In genomic region chr18:35290070-35290735, GRCh38 we compare ENCODE assay signal across 1 cellular context.
A peak's percentile ranks its signal among the peaks of the same experiment; 100 is the strongest.
TF ChIP-seq lines count a peak whose summit lies in the region.

ZSCAN30 (minus strand) TSS chr18:35290229; CDS start chr18:35264352, 25,877 bp downstream.

TF ChIP-seq in K562, 482 proteins besides CTCF, POLR2A, EP300 and RAD21 (continued from another document and continues in another):
- TF ChIP-seq E2F6 (IDR thresholded peaks at IDR 0.05; ENCODE audit: borderline replicate concordance in 1 of 2, extremely low read depth in 1 of 2, insufficient read depth in 1 of 2, insufficient read length in 1 of 2, low read depth in 1 of 2, low read length in 1 of 2, poor library complexity in 1 of 2, severe bottlenecking in 1 of 2) (peak in 1 of 2 experiments; percentile 43), TBP (optimal IDR thresholded peaks at IDR 0.05; ENCODE audit: low read depth, low read length) (peak; percentile 91), ZNF197 (CRISPR knock-in tag; IDR thresholded peaks at IDR 0.05; ENCODE audit: low read depth) (peak; percentile 94), RBM22 (IDR thresholded peaks at IDR 0.05; ENCODE audit: low read depth, low read length, poor library complexity, severe bottlenecking) (no peak), ZBTB7A (IDR thresholded peaks at IDR 0.05; ENCODE audit: borderline replicate concordance, control insufficient read depth, low read depth, low read length) (no peak), ATF4 (CRISPR knock-in tag; IDR thresholded peaks at IDR 0.05) (no peak), TFE3 (CRISPR knock-in tag; IDR thresholded peaks at IDR 0.05) (no peak), ILF3 (IDR thresholded peaks at IDR 0.05; ENCODE audit: borderline replicate concordance) (no peak), ZBTB11 (CRISPR knock-in tag; IDR thresholded peaks at IDR 0.05) (0 out of 6 replicates have a peak, but pooled peaks of 1 of the 3 experiments have one; percentile 27), ZNF75A (CRISPR knock-in tag; IDR thresholded peaks at IDR 0.05) (no peak), DPF2 (IDR thresholded peaks at IDR 0.05) (peak; percentile 65; the same call in 1 of the 2 replicates), CHAMP1 (IDR thresholded peaks at IDR 0.05) (peak; percentile 96), TCF7L2 (IDR thresholded peaks at IDR 0.05; ENCODE audit: low read depth, low read length) (no peak), ZNF79 (CRISPR knock-in tag; IDR thresholded peaks at IDR 0.05; ENCODE audit: low read depth) (no peak), SRSF3 (IDR thresholded peaks at IDR 0.05; ENCODE audit: insufficient read depth, low read length) (no peak), U2AF2 (optimal IDR thresholded peaks at IDR 0.05; ENCODE audit: low read depth, low read length) (no peak), ZNF280A (IDR thresholded peaks at IDR 0.05; ENCODE audit: low read depth, partially characterized antibody) (no peak), TAF9B (IDR thresholded peaks at IDR 0.05; ENCODE audit: partially characterized antibody) (peak; percentile 94), BRF1 (IDR thresholded peaks at IDR 0.05; ENCODE audit: borderline replicate concordance, extremely low read depth, insufficient read length) (no peak), ZBTB26 (CRISPR knock-in tag; IDR thresholded peaks at IDR 0.05) (no peak), KDM1A (IDR thresholded peaks at IDR 0.05) (0 out of 4 replicates have a peak, but pooled peaks of 1 of the 2 experiments have one; percentile 3), MYNN (IDR thresholded peaks at IDR 0.05) (no peak), MYNN (CRISPR knock-in tag; IDR thresholded peaks at IDR 0.05) (no peak), KLF1 (tag; IDR thresholded peaks at IDR 0.05) (peak; percentile 49; the same call in 1 of the 2 replicates), HDAC6 (IDR thresholded peaks at IDR 0.05; ENCODE audit: low read depth, low read length) (no peak), THRAP3 (IDR thresholded peaks at IDR 0.05; ENCODE audit: borderline replicate concordance) (no peak), MCM7 (IDR thresholded peaks at IDR 0.05) (no peak), NRF1 (conservative IDR thresholded peaks at IDR 0.05 in 1 of 2, IDR thresholded peaks at IDR 0.05 in 1 of 2) (peak; percentile 98 to 99), PHB2 (IDR thresholded peaks at IDR 0.05; ENCODE audit: low read depth) (no peak), E2F1 (CRISPR knock-in tag; IDR thresholded peaks at IDR 0.05) (0 out of 2 replicates have a peak, but pooled peaks have one; percentile 60), FUS (optimal IDR thresholded peaks at IDR 0.05; ENCODE audit: low read depth, low read length) (no peak), ZNF77 (CRISPR knock-in tag; IDR thresholded peaks at IDR 0.05) (no peak), ZNF785 (CRISPR knock-in tag; IDR thresholded peaks at IDR 0.05) (no peak), ILK (tag; IDR thresholded peaks at IDR 0.05; ENCODE audit: borderline replicate concordance, low read depth) (no peak), HES1 (IDR thresholded peaks at IDR 0.05; ENCODE audit: low read depth) (no peak), HMG20B (CRISPR knock-in tag; IDR thresholded peaks at IDR 0.05) (no peak), ZNF699 (CRISPR knock-in tag; IDR thresholded peaks at IDR 0.05; ENCODE audit: insufficient replicate concordance) (no peak), ZNF766 (CRISPR knock-in tag; conservative IDR thresholded peaks at IDR 0.05) (peak; percentile 75), GABPB2 (CRISPR knock-in tag; conservative IDR thresholded peaks at IDR 0.05) (no peak), RCOR1 (IDR thresholded peaks at IDR 0.05; ENCODE audit: borderline replicate concordance in 1 of 2, low read depth in 2 of 2, low read length in 2 of 2) (peak; percentile 51 to 65; a peak in 3 of 4 replicates), POLR2B (IDR thresholded peaks at IDR 0.05; ENCODE audit: low read depth, partially characterized antibody) (peak; percentile 95), SIX5 (IDR thresholded peaks at IDR 0.05; ENCODE audit: borderline replicate concordance in 1 of 2, insufficient read depth in 1 of 2, low read depth in 1 of 2, low read length in 2 of 2) (no peak), NCOA4 (IDR thresholded peaks at IDR 0.05; ENCODE audit: partially characterized antibody) (no peak), ESRRA (IDR thresholded peaks at IDR 0.05; ENCODE audit: borderline replicate concordance, low read depth) (peak; percentile 80; the same call in 1 of the 2 replicates), GTF3C2 (IDR thresholded peaks at IDR 0.05; ENCODE audit: borderline replicate concordance, extremely low read depth, insufficient read length) (no peak), SP2 (IDR thresholded peaks at IDR 0.05; ENCODE audit: extremely low read depth, low read depth, low read length, poor library complexity, severe bottlenecking) (peak; percentile 97), GABPB1 (CRISPR knock-in tag; IDR thresholded peaks at IDR 0.05) (peak; percentile 67; the same call in 1 of the 2 replicates), CCAR2 (IDR thresholded peaks at IDR 0.05; ENCODE audit: low read depth, low read length) (no peak)
